8 cellular contexts compared by ENCODE assay signal in genomic region chr15:82530606-82531379, GRCh38. TPM values are rescaled to one million over a fixed set of nuclear protein-coding genes. Genes with fewer than 3 reads are reported as not detected.
DNase-seq lines count a peak whose midpoint lies in the region; ATAC-seq and TF ChIP-seq lines count a peak whose summit lies in the region.

No MANE protein-coding gene starts in this region.

- H3K9me3 ChIP-seq in A673 (ENCODE audit: low read depth, low read length, poor library complexity, severe bottlenecking), result no peaks in the 10 kb centered on the region
- H3K9me3 ChIP-seq in testis, result no peaks in the 10 kb centered on the region

- peak overlapping the region; percentile 64 for H3K27ac Mint-ChIP-seq in activated CD4-positive, alpha-beta memory T cell treated with anti-CD3 and anti-CD28 coated beads, Interleukin-2, amount 10 ng/mL, durations not matched to agents 7 days and 5 days
- no peak overlapping the region for H3K27ac Mint-ChIP-seq in nephron

- H3K27ac ChIP-seq in A673 (ENCODE audit: low read depth, low read length, poor library complexity, severe bottlenecking), result no peak overlapping the region
- no peak overlapping the region for H3K27ac ChIP-seq in HL-60 (replicated peaks)
- H3K27ac ChIP-seq in testis, result no peak overlapping the region

- peaks cover 13% of the 10 kb centered on the region for H3K4me1 Mint-ChIP-seq in activated CD4-positive, alpha-beta memory T cell treated with anti-CD3 and anti-CD28 coated beads, Interleukin-2, amount 10 ng/mL, durations not matched to agents 7 days and 5 days
- peaks cover 4% of the 10 kb centered on the region for H3K4me1 Mint-ChIP-seq in nephron

- intact Hi-C loops in A673 (cut with micrococcal nuclease; ENCODE audit: unreplicated experiment), result no loop called here
- intact Hi-C loops in testis (cut with DNase I; ENCODE audit: low total_unique reads), result no loop called here

- H3K4me3 ChIP-seq in A673 (ENCODE audit: low read depth, low read length, poor library complexity, severe bottlenecking), result no peak overlapping the region
- H3K4me3 ChIP-seq in HL-60 (replicated peaks; ENCODE audit: insufficient read depth, low read length), result no peak overlapping the region; the same call in 1 of the 2 replicates
- H3K4me3 ChIP-seq in epithelial cell of esophagus (ENCODE audit: low read length), result peak overlapping the region; percentile 19
- no peak overlapping the region for H3K4me3 ChIP-seq in testis

- H3K4me1 ChIP-seq in A673 (ENCODE audit: insufficient read depth, low read length, poor library complexity, severe bottlenecking), result no peaks in the 10 kb centered on the region
- H3K4me1 ChIP-seq in testis, result no peaks in the 10 kb centered on the region

- ATAC-seq in GM19372 (IDR thresholded peaks at IDR 0.05; ENCODE audit: low read depth, unreplicated experiment), result peak; percentile 87

- POLR2A ChIA-PET in A673 (lab: Charles Lee; ENCODE audit: low non-redundant PET), result no interaction called here
- POLR2A ChIA-PET in activated CD4-positive, alpha-beta memory T cell treated with anti-CD3 and anti-CD28 coated beads, Interleukin-2, amount 10 ng/mL, durations not matched to agents 7 days and 5 days (lab: Charles Lee), result interaction anchor here (2.9 kb wide), 1 partner anchor 10 kb away, joined by 29 read pairs; the partner anchor contains the start of gene RPS17

- BruUV-seq in A673 (replicated peaks; lab: Mats Ljungman, UMichigan), result no TSS peak

- DNase-seq in A673 (ENCODE audit: low spot score) (peak; percentile 49), HL-60 (ENCODE audit: low read depth in 1 of 2, low spot score in 1 of 2) (peak in 1 of 2 experiments; percentile 69), epithelial cell of esophagus (ENCODE audit: low read depth) (peak; percentile 82), testis (peak; percentile 79), NOMO-1 treated with dmso at 0.1 percent for 144 hours (lab: John Stamatoyannopoulos, UW; ENCODE audit: unreplicated experiment) (no peak)
- peak; percentile 75 for DNase-seq in activated CD4-positive, alpha-beta memory T cell treated with anti-CD3 and anti-CD28 coated beads, Interleukin-2, amount 10 ng/mL, durations not matched to agents 7 days and 5 days

- H3K27me3 ChIP-seq in A673 (replicated peaks; ENCODE audit: insufficient read depth, low read depth, low read length, poor library complexity) (no peaks in the 10 kb centered on the region), HL-60 (ENCODE audit: insufficient read depth, poor library complexity, severe bottlenecking) (no peaks in the 10 kb centered on the region), testis (no peaks in the 10 kb centered on the region)

- WGBS in testis, 2 donors, result 39 to 41% methylated on average over 10 of the region's 10 CpGs

- no peaks in the 10 kb centered on the region for H3K9me3 Mint-ChIP-seq in activated CD4-positive, alpha-beta memory T cell treated with anti-CD3 and anti-CD28 coated beads, Interleukin-2, amount 10 ng/mL, durations not matched to agents 7 days and 5 days
- H3K9me3 Mint-ChIP-seq in nephron, result no peaks in the 10 kb centered on the region

- H3K36me3 ChIP-seq in A673 (ENCODE audit: insufficient read depth, low read length, poor library complexity, severe bottlenecking) (peaks cover 23% of the 10 kb centered on the region), testis (ENCODE audit: low read depth, missing control alignments) (no peaks in the 10 kb centered on the region)

- peaks cover 3% of the 10 kb centered on the region for H3K27me3 Mint-ChIP-seq in activated CD4-positive, alpha-beta memory T cell treated with anti-CD3 and anti-CD28 coated beads, Interleukin-2, amount 10 ng/mL, durations not matched to agents 7 days and 5 days
- H3K27me3 Mint-ChIP-seq in nephron (ENCODE audit: low read depth), result no peaks in the 10 kb centered on the region

- H3K36me3 Mint-ChIP-seq in activated CD4-positive, alpha-beta memory T cell treated with anti-CD3 and anti-CD28 coated beads, Interleukin-2, amount 10 ng/mL, durations not matched to agents 7 days and 5 days (ENCODE audit: low read depth), result peaks cover 24% of the 10 kb centered on the region
- H3K36me3 Mint-ChIP-seq in nephron (ENCODE audit: low read depth), result peaks cover 17% of the 10 kb centered on the region

- TF ChIP-seq CTCF in A673 (conservative IDR thresholded peaks at IDR 0.05; ENCODE audit: low read depth, low read length) (peak; percentile 76), HL-60 (IDR thresholded peaks at IDR 0.05; ENCODE audit: insufficient read depth, low read length) (peak; percentile 50), epithelial cell of esophagus (IDR thresholded peaks at IDR 0.05; ENCODE audit: insufficient read depth, low read depth, low read length, missing control alignments) (peak; percentile 71), nephron (IDR thresholded peaks at IDR 0.05; ENCODE audit: unreplicated experiment in 3 of 3) (peak; percentile 85 to 91 (median 88)), testis (IDR thresholded peaks at IDR 0.05) (peak; percentile 50 to 73 (median 68))

- H3K4me3 Mint-ChIP-seq in activated CD4-positive, alpha-beta memory T cell treated with anti-CD3 and anti-CD28 coated beads, Interleukin-2, amount 10 ng/mL, durations not matched to agents 7 days and 5 days, result peak overlapping the region; percentile 53
- peak overlapping the region; percentile 7 to 67 (median 53) for H3K4me3 Mint-ChIP-seq in nephron

- TF ChIP-seq POLR2A in testis (IDR thresholded peaks at IDR 0.05), result no peak

- CTCF ChIA-PET in A673 (lab: Charles Lee), result interaction anchor here (0.6 to 1.4 kb wide), 2 partner anchors 10 to 864 kb away, joined by 4 to 7 read pairs; partner anchors contain the start of gene RPS17
- CTCF ChIA-PET in activated CD4-positive, alpha-beta memory T cell treated with anti-CD3 and anti-CD28 coated beads, Interleukin-2, amount 10 ng/mL, durations not matched to agents 7 days and 5 days (lab: Charles Lee), result interaction anchor here (0.5 to 2.7 kb wide), 18 partner anchors 10 to 559 kb away, joined by 3 to 72 read pairs (median 3); partner anchors contain the start of gene RPS17

RNA-seq across cellular contexts. Expression of gene RPS17, which starts 9.5 kb away (rescaled TPM):
- total RNA-seq in A673 (2021) (1,732 and 1,749 TPM in 2 replicates), testis (100 to 1,000 TPM; 567 to 887 TPM)
- 1,000 to 10,000 TPM; 1,261 to 1,293 TPM for total RNA-seq in activated CD4-positive, alpha-beta memory T cell treated with anti-CD3 and anti-CD28 coated beads, Interleukin-2, amount 10 ng/mL, durations not matched to agents 7 days and 5 days
- polyA plus RNA-seq in testis (ENCODE audit: insufficient read depth, low read depth, low replicate concordance), result 995 TPM
